In the genomic region with DNA sequence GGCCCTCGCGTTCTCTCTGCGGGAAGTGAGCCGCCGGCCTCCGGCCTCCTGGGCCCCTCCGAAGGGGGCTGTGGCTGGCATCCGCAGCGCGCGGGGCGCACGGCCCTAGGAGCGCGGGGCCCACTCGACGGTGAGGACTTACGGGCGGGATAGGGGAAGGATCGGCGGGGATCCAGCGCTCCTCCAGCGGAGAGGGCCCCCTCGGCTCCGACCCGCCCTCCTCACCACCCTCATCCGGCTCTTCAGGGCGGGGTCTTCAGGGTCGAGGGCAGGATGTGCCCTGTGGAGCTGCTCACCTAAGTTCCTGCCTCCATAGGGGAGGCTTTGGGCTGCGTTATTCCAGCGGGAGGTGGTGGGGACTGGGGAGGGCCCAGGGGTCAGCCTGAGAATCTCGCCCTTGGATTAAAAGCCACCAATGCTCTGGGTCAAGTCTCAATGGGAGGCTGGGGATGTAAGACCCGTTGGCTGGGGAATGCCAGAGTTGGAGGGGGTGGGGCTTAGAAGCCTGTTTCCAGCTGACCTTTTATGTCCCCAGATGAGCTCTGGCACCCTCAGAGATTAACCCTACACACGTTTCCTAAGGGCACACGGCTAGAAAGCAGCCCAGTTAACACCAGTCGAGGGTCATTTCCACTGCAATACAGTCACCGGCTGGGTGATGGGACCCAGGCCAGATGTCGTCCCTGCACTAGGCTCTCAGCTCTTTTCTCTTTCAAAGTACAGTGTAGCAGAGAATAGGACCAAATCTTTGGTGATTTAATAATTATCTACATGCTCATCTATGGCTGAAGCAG, we compare ENCODE assay signal across 9 cellular contexts. TPM values are rescaled to one million over a fixed set of nuclear protein-coding genes. Genes with fewer than 3 reads are reported as not detected.
A peak's percentile ranks its signal among the peaks of the same experiment; 100 is the strongest.
DNase-seq lines count a peak whose midpoint lies in the region; ATAC-seq and TF ChIP-seq lines count a peak whose summit lies in the region.
"Had no signal": no experiment of that assay in that cellular context is flagged by ENCODE, and none has a peak within 500 bp of the region (broad histone marks: within the 10 kb centered on the region; RNA-seq: fewer than 3 reads in every experiment).

No MANE protein-coding gene starts in this region.

- peaks cover 31% of the 10 kb centered on the region for H3F3A ChIP-seq in neural progenitor cell (ENCODE audit: low read depth)

- H3K27ac ChIP-seq in endodermal cell (ENCODE audit: low read depth, low read length) (no peak overlapping the region), neural progenitor cell (no peak overlapping the region)

- WGBS in endodermal cell (ENCODE audit: insufficient coverage in 1 of 2, insufficient read length in 1 of 2), 2 experiments = 12 to 16% methylated on average over 14 to 38 of the region's 38 CpGs

- H3K9me3 Mint-ChIP-seq in endodermal cell (no peaks in the 10 kb centered on the region), neural progenitor cell (no peaks in the 10 kb centered on the region)

- no peak for ATAC-seq in HG02571 (IDR thresholded peaks at IDR 0.05; ENCODE audit: unreplicated experiment)

- H3K36me3 ChIP-seq in endodermal cell (ENCODE audit: control insufficient read depth, insufficient read depth, low read length) = no peaks in the 10 kb centered on the region
- H3K36me3 ChIP-seq in neural progenitor cell = no peaks in the 10 kb centered on the region

- H3K9me3 ChIP-seq in endodermal cell (ENCODE audit: control insufficient read depth, low read length) (no peaks in the 10 kb centered on the region), neural progenitor cell (ENCODE audit: low read depth) (no peaks in the 10 kb centered on the region)

- H3K4me3 Mint-ChIP-seq in endodermal cell (peak overlapping the region; percentile 60), neural progenitor cell (peak overlapping the region; percentile 80)

- peak overlapping the region; percentile 80 for H3K4me2 ChIP-seq in neural progenitor cell

- H3K36me3 Mint-ChIP-seq in endodermal cell (ENCODE audit: low read depth) = no peaks in the 10 kb centered on the region
- no peaks in the 10 kb centered on the region for H3K36me3 Mint-ChIP-seq in neural progenitor cell

- H3K4me1 ChIP-seq in endodermal cell (ENCODE audit: control insufficient read depth, insufficient read depth, low read length) (no peaks in the 10 kb centered on the region), neural progenitor cell (peaks cover 9% of the 10 kb centered on the region)

- DNase-seq in ELF-1 (ENCODE audit: low read depth, low spot score) = peak; percentile 54
- peak; percentile 31 for DNase-seq in NCI-H1105 (lab: John Stamatoyannopoulos, UW)
- DNase-seq in endodermal cell = no peak
- peak; percentile 60 for DNase-seq in neural progenitor cell (ENCODE audit: low spot score)
- DNase-seq in stimulated activated CD4-positive, alpha-beta T cell treated with anti-CD3 and anti-CD28 coated beads, Interleukin-12 subunit alpha, Interleukin-12 subunit beta, amount 100 ng/mL, for 4 hours = no peak
- DNase-seq in amygdala (lab: John Stamatoyannopoulos, UW) = no peak
- no peak for DNase-seq in NCI-H2107 treated with DMSO at 0.1 percent for 48 hours (lab: John Stamatoyannopoulos, UW; ENCODE audit: unreplicated experiment)

- no peak overlapping the region for H3K27ac Mint-ChIP-seq in endodermal cell
- H3K27ac Mint-ChIP-seq in neural progenitor cell = no peak overlapping the region

- no peaks in the 10 kb centered on the region for H3K79me2 ChIP-seq in neural progenitor cell (ENCODE audit: low read depth)

- H3K27me3 ChIP-seq in endodermal cell (ENCODE audit: control insufficient read depth, insufficient read depth, low read length, poor library complexity, severe bottlenecking) (peaks cover 88% of the 10 kb centered on the region), neural progenitor cell (peaks cover 98% of the 10 kb centered on the region)

- H3K9ac ChIP-seq in endodermal cell (ENCODE audit: extremely low read depth, low read length, poor library complexity, severe bottlenecking) (peak overlapping the region; percentile 20), neural progenitor cell (no peak overlapping the region)

- H3K27me3 Mint-ChIP-seq in endodermal cell (ENCODE audit: insufficient read depth) = peaks cover 78% of the 10 kb centered on the region
- H3K27me3 Mint-ChIP-seq in neural progenitor cell (ENCODE audit: insufficient read depth, low read depth) = peaks cover 40% of the 10 kb centered on the region

- peaks cover 29% of the 10 kb centered on the region for H4K20me1 ChIP-seq in neural progenitor cell (ENCODE audit: low read depth)

- H3K4me1 Mint-ChIP-seq in endodermal cell (peaks cover 11% of the 10 kb centered on the region), neural progenitor cell (peaks cover 16% of the 10 kb centered on the region)

- peak overlapping the region; percentile 89 for H2AFZ ChIP-seq in neural progenitor cell (replicated peaks)

- H3K4me3 ChIP-seq in endodermal cell (ENCODE audit: low read length) = peak overlapping the region; percentile 80
- peak overlapping the region; percentile 51 for H3K4me3 ChIP-seq in neural progenitor cell

- no peak for TF ChIP-seq CTCF in endodermal cell (conservative IDR thresholded peaks at IDR 0.05)
- TF ChIP-seq CTCF in neural progenitor cell (IDR thresholded peaks at IDR 0.05) = no peak

RNA-seq across cellular contexts. Expression of a gene that starts 13.4 kb away (rescaled TPM):
- under 1 TPM in 1 of 2 donors, not detected in 1; 0.07 TPM for total RNA-seq in endodermal cell
- 2.8 TPM for polyA plus RNA-seq in endodermal cell (2013, experiment 1 of 2)
- 2.1 TPM for polyA plus RNA-seq in endodermal cell (2013, experiment 2 of 2)
- total RNA-seq in neural progenitor cell (ENCODE audit: low replicate concordance) = not detected in 2 replicates

RNA-seq across cellular contexts. Expression of a gene that starts 39.2 kb away (rescaled TPM):
- total RNA-seq in endodermal cell = not detected
- polyA plus RNA-seq in endodermal cell (2013, experiment 1 of 2) = 1.5 TPM
- 1.4 TPM for polyA plus RNA-seq in endodermal cell (2013, experiment 2 of 2)
- total RNA-seq in neural progenitor cell (ENCODE audit: low replicate concordance) = not detected in 2 replicates
- total RNA-seq: RPMI7951 had no signal

Comparison
In these comparisons a context has a peak if more than half of its experiments do, and no peak if none do; other contexts are left out.
1. DNase-seq: peak in ELF-1 (single experiment), NCI-H1105 (single experiment) and neural progenitor cell (single experiment); none in endodermal cell (single experiment), stimulated activated CD4-positive, alpha-beta T cell treated with anti-CD3 and anti-CD28 coated beads, Interleukin-12 subunit alpha, Interleukin-12 subunit beta, amount 100 ng/mL, for 4 hours (single experiment), amygdala (0 of 56) and NCI-H2107 treated with DMSO at 0.1 percent for 48 hours (single experiment).